1 cellular context compared by ENCODE assay signal in the genomic region with DNA sequence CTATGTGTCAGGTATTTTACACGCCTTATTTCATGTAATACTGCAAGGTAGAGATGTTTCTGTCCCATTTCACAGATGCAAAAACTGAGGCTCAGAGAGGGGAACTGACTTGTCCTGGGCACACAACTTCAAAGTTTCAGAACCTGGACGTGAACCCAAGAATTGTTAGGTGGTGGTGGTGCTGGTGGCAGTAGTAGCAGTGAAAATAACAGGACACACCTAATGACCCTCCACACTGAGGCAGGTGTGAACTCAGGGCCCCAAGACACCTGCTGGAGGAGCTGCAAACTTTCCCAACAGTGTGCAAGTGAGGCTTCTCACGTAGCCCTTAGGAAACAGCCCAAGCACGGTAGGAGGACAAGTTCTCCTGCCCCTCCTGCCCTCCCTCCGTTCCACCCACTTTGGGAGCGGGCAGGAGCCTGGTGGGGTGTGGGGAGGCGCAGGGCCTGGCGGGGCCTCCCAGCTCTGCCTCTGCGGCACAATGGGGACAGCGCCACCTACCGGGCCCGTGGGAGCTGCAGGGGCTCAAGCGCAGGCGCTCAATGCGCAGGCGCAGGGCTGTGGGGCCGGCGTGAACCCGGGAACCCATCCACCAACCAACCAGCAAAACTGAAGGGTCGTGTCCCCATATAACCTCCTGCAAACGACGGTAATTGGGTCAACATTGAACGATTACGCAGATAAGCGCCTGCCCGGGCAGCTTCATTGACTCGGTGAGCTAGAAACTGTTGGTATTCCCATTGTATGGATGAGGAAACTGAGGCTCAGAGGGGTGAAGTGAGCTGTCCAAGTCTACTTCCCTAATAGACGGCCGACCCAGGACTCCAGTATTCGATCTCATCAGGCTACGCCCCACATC.
TF ChIP-seq lines count a peak whose summit lies in the region.

No MANE protein-coding gene starts in this region.

TF ChIP-seq in K562, 482 proteins besides CTCF, POLR2A, EP300 and RAD21 (continued from another document and continues in another):
- TF ChIP-seq, protein P1, sequence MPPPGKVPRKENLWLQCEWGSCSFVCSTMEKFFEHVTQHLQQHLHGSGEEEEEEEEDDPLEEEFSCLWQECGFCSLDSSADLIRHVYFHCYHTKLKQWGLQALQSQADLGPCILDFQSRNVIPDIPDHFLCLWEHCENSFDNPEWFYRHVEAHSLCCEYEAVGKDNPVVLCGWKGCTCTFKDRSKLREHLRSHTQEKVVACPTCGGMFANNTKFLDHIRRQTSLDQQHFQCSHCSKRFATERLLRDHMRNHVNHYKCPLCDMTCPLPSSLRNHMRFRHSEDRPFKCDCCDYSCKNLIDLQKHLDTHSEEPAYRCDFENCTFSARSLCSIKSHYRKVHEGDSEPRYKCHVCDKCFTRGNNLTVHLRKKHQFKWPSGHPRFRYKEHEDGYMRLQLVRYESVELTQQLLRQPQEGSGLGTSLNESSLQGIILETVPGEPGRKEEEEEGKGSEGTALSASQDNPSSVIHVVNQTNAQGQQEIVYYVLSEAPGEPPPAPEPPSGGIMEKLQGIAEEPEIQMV (tag; conservative IDR thresholded peaks at IDR 0.05; ENCODE audit: low read depth), result no peak
- TF ChIP-seq NR2C2 (CRISPR knock-in tag; IDR thresholded peaks at IDR 0.05), result no peak
- TF ChIP-seq NR2C2 (tag; IDR thresholded peaks at IDR 0.05), result no peak
- no peak for TF ChIP-seq SRSF9 (IDR thresholded peaks at IDR 0.05; ENCODE audit: borderline replicate concordance, low read depth, low read length)
- TF ChIP-seq, protein P2, sequence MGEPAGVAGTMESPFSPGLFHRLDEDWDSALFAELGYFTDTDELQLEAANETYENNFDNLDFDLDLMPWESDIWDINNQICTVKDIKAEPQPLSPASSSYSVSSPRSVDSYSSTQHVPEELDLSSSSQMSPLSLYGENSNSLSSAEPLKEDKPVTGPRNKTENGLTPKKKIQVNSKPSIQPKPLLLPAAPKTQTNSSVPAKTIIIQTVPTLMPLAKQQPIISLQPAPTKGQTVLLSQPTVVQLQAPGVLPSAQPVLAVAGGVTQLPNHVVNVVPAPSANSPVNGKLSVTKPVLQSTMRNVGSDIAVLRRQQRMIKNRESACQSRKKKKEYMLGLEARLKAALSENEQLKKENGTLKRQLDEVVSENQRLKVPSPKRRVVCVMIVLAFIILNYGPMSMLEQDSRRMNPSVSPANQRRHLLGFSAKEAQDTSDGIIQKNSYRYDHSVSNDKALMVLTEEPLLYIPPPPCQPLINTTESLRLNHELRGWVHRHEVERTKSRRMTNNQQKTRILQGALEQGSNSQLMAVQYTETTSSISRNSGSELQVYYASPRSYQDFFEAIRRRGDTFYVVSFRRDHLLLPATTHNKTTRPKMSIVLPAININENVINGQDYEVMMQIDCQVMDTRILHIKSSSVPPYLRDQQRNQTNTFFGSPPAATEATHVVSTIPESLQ (CRISPR knock-in tag; IDR thresholded peaks at IDR 0.05), result no peak
- no peak for TF ChIP-seq DNMT1 (IDR thresholded peaks at IDR 0.05)
- peak; percentile 76 to 87 for TF ChIP-seq MAZ (CRISPR knock-in tag; conservative IDR thresholded peaks at IDR 0.05 in 1 of 2, IDR thresholded peaks at IDR 0.05 in 1 of 2)
- no peak for TF ChIP-seq KAT2B (IDR thresholded peaks at IDR 0.05; ENCODE audit: low read depth, low read length)
- no peak for TF ChIP-seq POLR2H (tag; IDR thresholded peaks at IDR 0.05; ENCODE audit: low read depth)
- TF ChIP-seq ZNF134 (CRISPR knock-in tag; conservative IDR thresholded peaks at IDR 0.05), result no peak
- TF ChIP-seq, protein P3, sequence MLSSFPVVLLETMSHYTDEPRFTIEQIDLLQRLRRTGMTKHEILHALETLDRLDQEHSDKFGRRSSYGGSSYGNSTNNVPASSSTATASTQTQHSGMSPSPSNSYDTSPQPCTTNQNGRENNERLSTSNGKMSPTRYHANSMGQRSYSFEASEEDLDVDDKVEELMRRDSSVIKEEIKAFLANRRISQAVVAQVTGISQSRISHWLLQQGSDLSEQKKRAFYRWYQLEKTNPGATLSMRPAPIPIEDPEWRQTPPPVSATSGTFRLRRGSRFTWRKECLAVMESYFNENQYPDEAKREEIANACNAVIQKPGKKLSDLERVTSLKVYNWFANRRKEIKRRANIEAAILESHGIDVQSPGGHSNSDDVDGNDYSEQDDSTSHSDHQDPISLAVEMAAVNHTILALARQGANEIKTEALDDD (IDR thresholded peaks at IDR 0.05), result no peak
- no peak for TF ChIP-seq DIDO1 (tag; IDR thresholded peaks at IDR 0.05; ENCODE audit: low read depth)
- TF ChIP-seq KLF13 (tag; IDR thresholded peaks at IDR 0.05; ENCODE audit: borderline replicate concordance, low read depth), result peak; percentile 69; the same call in 1 of the 2 replicates
- TF ChIP-seq, protein P4, sequence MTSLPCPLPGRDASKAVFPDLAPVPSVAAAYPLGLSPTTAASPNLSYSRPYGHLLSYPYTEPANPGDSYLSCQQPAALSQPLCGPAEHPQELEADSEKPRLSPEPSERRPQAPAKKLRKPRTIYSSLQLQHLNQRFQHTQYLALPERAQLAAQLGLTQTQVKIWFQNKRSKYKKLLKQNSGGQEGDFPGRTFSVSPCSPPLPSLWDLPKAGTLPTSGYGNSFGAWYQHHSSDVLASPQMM (CRISPR knock-in tag; IDR thresholded peaks at IDR 0.05), result no peak
- no peak for TF ChIP-seq NUFIP1 (IDR thresholded peaks at IDR 0.05; ENCODE audit: partially characterized antibody)
- TF ChIP-seq PHF20 (IDR thresholded peaks at IDR 0.05; ENCODE audit: partially characterized antibody), result peak; percentile 56
- TF ChIP-seq KDM5B (IDR thresholded peaks at IDR 0.05; ENCODE audit: insufficient replicate concordance, low read depth, low read length), result no peak
- peak; percentile 83 for TF ChIP-seq PTBP1 (IDR thresholded peaks at IDR 0.05; ENCODE audit: low read depth, low read length)
- TF ChIP-seq, protein P5, sequence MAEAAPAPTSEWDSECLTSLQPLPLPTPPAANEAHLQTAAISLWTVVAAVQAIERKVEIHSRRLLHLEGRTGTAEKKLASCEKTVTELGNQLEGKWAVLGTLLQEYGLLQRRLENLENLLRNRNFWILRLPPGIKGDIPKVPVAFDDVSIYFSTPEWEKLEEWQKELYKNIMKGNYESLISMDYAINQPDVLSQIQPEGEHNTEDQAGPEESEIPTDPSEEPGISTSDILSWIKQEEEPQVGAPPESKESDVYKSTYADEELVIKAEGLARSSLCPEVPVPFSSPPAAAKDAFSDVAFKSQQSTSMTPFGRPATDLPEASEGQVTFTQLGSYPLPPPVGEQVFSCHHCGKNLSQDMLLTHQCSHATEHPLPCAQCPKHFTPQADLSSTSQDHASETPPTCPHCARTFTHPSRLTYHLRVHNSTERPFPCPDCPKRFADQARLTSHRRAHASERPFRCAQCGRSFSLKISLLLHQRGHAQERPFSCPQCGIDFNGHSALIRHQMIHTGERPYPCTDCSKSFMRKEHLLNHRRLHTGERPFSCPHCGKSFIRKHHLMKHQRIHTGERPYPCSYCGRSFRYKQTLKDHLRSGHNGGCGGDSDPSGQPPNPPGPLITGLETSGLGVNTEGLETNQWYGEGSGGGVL (CRISPR knock-in tag; IDR thresholded peaks at IDR 0.05), result no peak
- TF ChIP-seq MYBL2 (IDR thresholded peaks at IDR 0.05; ENCODE audit: low read depth), result no peak
- no peak for TF ChIP-seq MYBL2 (CRISPR knock-in tag; IDR thresholded peaks at IDR 0.05; ENCODE audit: borderline replicate concordance)
- no peak for TF ChIP-seq ZNF239 (CRISPR knock-in tag; IDR thresholded peaks at IDR 0.05)
- TF ChIP-seq CC2D1A (IDR thresholded peaks at IDR 0.05), result 0 out of 2 replicates have a peak, but pooled peaks have one; percentile 3
- TF ChIP-seq, protein P6, sequence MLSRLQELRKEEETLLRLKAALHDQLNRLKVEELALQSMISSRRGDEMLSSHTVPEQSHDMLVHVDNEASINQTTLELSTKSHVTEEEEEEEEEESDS (CRISPR knock-in tag; IDR thresholded peaks at IDR 0.05), result no peak
- TF ChIP-seq ZKSCAN1 (IDR thresholded peaks at IDR 0.05; ENCODE audit: low read depth, low read length), result peak; percentile 15
- TF ChIP-seq NCOA6 (IDR thresholded peaks at IDR 0.05), result no peak
- TF ChIP-seq XRCC5 (IDR thresholded peaks at IDR 0.05; ENCODE audit: low read depth, low read length), result peak; percentile 75; the same call in 1 of the 2 replicates
- no peak for TF ChIP-seq LARP7 (IDR thresholded peaks at IDR 0.05)
- TF ChIP-seq RBM15 (IDR thresholded peaks at IDR 0.05; ENCODE audit: insufficient read depth, low read length), result no peak
- TF ChIP-seq STAG1 (CRISPR knock-in tag; IDR thresholded peaks at IDR 0.05; ENCODE audit: borderline replicate concordance), result peak; percentile 74; the same call in 1 of the 2 replicates
- TF ChIP-seq SIN3A (IDR thresholded peaks at IDR 0.05; ENCODE audit: borderline replicate concordance in 2 of 2, control insufficient read depth in 1 of 2, low read depth in 2 of 2, low read length in 2 of 2), result no peak
- TF ChIP-seq, protein P7, sequence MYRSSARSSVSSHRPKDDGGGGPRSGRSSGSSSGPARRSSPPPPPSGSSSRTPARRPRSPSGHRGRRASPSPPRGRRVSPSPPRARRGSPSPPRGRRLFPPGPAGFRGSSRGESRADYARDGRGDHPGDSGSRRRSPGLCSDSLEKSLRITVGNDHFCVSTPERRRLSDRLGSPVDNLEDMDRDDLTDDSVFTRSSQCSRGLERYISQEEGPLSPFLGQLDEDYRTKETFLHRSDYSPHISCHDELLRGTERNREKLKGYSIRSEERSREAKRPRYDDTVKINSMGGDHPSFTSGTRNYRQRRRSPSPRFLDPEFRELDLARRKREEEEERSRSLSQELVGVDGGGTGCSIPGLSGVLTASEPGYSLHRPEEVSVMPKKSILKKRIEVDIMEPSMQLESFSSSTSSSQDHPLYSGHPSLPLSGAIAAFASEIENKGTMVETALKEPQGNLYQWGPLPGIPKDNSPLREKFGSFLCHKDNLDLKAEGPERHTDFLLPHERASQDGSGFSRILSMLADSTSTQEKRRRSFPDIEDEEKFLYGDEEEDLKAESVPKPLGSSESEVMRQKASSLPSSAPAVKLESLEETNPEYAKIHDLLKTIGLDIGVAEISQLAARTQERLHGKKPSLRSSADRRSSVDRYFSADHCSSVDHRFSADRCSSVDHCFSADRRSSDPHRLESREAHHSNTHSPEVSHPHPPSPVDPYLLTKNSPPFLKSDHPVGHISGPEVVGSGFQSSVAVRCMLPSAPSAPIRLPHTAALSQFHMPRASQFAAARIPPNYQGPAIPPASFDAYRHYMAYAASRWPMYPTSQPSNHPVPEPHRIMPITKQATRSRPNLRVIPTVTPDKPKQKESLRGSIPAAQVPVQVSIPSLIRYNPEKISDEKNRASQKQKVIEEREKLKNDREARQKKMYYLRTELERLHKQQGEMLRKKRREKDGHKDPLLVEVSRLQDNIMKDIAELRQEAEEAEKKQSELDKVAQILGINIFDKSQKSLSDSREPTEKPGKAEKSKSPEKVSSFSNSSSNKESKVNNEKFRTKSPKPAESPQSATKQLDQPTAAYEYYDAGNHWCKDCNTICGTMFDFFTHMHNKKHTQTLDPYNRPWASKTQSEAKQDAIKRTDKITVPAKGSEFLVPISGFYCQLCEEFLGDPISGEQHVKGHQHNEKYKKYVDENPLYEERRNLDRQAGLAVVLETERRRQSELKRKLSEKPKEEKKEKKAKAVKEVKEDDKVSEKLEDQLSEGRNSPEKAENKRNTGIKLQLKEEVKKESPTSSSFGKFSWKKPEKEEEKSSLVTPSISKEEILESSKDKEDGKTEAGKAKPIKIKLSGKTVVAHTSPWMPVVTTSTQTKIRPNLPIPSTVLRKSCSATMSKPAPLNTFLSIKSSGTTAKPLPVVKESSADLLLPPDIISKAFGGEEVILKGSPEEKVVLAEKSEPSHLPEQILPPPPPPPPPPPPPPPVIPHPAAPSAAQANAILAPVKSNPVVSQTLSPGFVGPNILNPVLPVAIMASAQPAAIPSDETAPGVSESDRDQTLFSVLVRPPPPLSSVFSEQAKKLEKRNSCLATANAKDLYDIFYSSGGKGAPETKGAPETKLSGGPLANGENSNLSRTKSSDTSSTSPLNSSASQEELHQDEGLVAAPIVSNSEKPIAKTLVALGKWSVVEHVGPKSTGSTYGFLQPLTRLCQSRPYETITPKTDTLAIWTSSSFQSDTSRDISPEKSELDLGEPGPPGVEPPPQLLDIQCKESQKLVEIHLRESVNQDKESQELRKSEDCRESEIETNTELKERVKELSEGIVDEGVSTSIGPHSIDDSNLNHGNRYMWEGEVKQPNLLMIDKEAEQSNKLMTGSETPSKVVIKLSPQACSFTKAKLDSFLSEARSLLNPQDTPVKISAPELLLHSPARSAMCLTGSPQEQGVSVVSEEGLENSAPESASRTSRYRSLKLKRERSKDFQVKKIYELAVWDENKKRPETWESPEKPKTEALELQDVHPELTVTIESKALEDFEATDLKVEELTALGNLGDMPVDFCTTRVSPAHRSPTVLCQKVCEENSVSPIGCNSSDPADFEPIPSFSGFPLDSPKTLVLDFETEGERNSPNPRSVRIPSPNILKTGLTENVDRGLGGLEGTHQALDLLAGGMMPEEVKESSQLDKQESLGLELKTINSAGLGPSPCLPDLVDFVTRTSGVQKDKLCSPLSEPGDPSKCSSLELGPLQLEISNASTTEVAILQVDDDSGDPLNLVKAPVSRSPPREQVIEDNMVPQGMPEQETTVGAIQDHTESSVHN (IDR thresholded peaks at IDR 0.05; ENCODE audit: borderline replicate concordance in 1 of 2, low read depth in 1 of 2), result no peak
- TF ChIP-seq SIRT6 (IDR thresholded peaks at IDR 0.05; ENCODE audit: low read depth, low read length), result no peak
- no peak for TF ChIP-seq KLF10 (CRISPR knock-in tag; IDR thresholded peaks at IDR 0.05)
- no peak for TF ChIP-seq ZNF75A (CRISPR knock-in tag; IDR thresholded peaks at IDR 0.05)
- TF ChIP-seq RBM25 (IDR thresholded peaks at IDR 0.05; ENCODE audit: low read depth, low read length, severe bottlenecking), result peak; percentile 99
- TF ChIP-seq NFIC (IDR thresholded peaks at IDR 0.05), result no peak
- no peak for TF ChIP-seq HDAC1 (IDR thresholded peaks at IDR 0.05)
- TF ChIP-seq, protein P8, sequence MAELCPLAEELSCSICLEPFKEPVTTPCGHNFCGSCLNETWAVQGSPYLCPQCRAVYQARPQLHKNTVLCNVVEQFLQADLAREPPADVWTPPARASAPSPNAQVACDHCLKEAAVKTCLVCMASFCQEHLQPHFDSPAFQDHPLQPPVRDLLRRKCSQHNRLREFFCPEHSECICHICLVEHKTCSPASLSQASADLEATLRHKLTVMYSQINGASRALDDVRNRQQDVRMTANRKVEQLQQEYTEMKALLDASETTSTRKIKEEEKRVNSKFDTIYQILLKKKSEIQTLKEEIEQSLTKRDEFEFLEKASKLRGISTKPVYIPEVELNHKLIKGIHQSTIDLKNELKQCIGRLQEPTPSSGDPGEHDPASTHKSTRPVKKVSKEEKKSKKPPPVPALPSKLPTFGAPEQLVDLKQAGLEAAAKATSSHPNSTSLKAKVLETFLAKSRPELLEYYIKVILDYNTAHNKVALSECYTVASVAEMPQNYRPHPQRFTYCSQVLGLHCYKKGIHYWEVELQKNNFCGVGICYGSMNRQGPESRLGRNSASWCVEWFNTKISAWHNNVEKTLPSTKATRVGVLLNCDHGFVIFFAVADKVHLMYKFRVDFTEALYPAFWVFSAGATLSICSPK (IDR thresholded peaks at IDR 0.05; ENCODE audit: borderline replicate concordance), result no peak
- no peak for TF ChIP-seq HOXB6 (CRISPR knock-in tag; IDR thresholded peaks at IDR 0.05; ENCODE audit: borderline replicate concordance)
- TF ChIP-seq RBM39 (optimal IDR thresholded peaks at IDR 0.05; ENCODE audit: low read depth, low read length), result no peak
- TF ChIP-seq CREB1 (IDR thresholded peaks at IDR 0.05), result no peak
- no peak; the same call in 1 of the 2 replicates for TF ChIP-seq CREB1 (CRISPR knock-in tag; IDR thresholded peaks at IDR 0.05)
- TF ChIP-seq ZFP30 (CRISPR knock-in tag; IDR thresholded peaks at IDR 0.05; ENCODE audit: borderline replicate concordance), result no peak
- no peak for TF ChIP-seq FOXJ2 (tag; IDR thresholded peaks at IDR 0.05)
- no peak for TF ChIP-seq CBFA2T2 (conservative IDR thresholded peaks at IDR 0.05)
